ENCODE assay signal across 13 cellular contexts in the genomic region with DNA sequence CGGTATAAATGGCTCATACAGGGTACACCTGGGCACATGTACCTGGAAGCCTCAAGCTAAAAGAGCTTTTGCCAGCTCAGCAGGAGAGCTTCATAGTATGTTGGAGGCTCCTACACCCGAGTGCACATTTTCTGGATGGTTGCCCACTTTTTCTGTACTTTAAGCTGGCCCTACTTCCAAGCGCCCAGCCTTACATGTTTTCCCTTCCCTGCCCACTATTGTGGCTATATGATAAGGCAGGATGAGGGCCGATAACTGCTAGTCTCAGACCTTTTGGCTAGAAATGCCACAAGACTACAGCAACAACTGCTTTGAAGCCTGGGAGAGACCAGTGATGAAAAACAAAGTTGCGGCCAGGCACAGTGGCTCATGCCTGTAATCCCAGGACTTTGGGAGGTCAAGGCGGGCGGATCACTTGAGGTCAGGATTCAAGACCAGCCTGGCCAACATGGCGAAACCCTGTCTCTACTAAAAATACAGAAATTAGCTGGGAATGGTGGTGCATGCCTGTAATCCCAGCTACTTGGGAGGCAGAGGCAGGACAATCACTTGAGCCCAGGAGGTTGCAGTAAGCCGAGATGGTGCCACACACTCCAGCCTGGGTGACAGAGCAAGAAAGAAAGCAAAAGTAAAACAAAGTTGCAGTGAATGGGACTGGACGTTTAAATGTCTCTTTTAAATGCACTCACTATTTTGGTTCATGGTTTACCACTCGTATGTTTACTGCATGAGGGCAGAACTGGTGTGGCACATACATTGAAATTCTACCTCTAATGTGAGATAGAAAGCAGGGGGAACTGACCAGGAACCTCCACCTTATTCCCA. TPM values are rescaled to one million over a fixed set of nuclear protein-coding genes. Genes with fewer than 3 reads are reported as not detected.
DNase-seq lines count a peak whose midpoint lies in the region; ATAC-seq and TF ChIP-seq lines count a peak whose summit lies in the region.
"Had no signal": no experiment of that assay in that cellular context is flagged by ENCODE, and none has a peak within 500 bp of the region (broad histone marks: within the 10 kb centered on the region; RNA-seq: fewer than 3 reads in every experiment).

No MANE protein-coding gene starts in this region.

- DNase-seq in left cardiac atrium = peak; percentile 34
- DNase-seq in Right ventricle myocardium superior = no peak
- DNase-seq in amniotic epithelial cell (ENCODE audit: low read depth) = peak; percentile 84
- DNase-seq in left lobe of liver (ENCODE audit: low spot score) = no peak
- DNase-seq in thoracic aorta (ENCODE audit: low spot score) = no peak
- DNase-seq in hypothalamus (lab: John Stamatoyannopoulos, UW) = no peak
- DNase-seq in amniotic stem cell (lab: John Stamatoyannopoulos, UW) = no peak
- DNase-seq: activated CD4-positive, alpha-beta T cell treated with anti-CD3 and anti-CD28 coated beads, Interleukin-2, amount 50 U/mL, for 1 hour; NCI-H1417 treated with DMSO at 0.1 percent for 48 hours; NCI-H524 had no signal

- intact Hi-C loops in left cardiac atrium (cut with DNase I) (no loop called here), Right ventricle myocardium superior (cut with DNase I) (no loop called here)

- peak overlapping the region; percentile 18 to 48 for H3K27ac ChIP-seq in thoracic aorta

- H3K4me1 ChIP-seq in thoracic aorta (ENCODE audit: control insufficient read depth in 1 of 2, low read depth in 2 of 2) = peaks cover 6 to 32% of the 10 kb centered on the region in 2 donors

- H3K9me3 ChIP-seq in thoracic aorta = no peaks in the 10 kb centered on the region

- ATAC-seq in left cardiac atrium = no peak
- no peak for ATAC-seq in Right ventricle myocardium superior (ENCODE audit: poor library complexity)
- ATAC-seq in left lobe of liver = peak; percentile 28
- ATAC-seq in thoracic aorta (ENCODE audit: insufficient number of reproducible peaks, low FRiP score, low read depth) = no peak
- ATAC-seq in HG03045 (IDR thresholded peaks at IDR 0.05; ENCODE audit: unreplicated experiment) = no peak
- ATAC-seq: GM23338 had no signal

- H3K27me3 ChIP-seq in thoracic aorta (replicated peaks; ENCODE audit: insufficient read depth) = no peaks in the 10 kb centered on the region

- no peak overlapping the region for H3K4me3 ChIP-seq in thoracic aorta
- H3K4me3 ChIP-seq: GM23338 had no signal

- no peak for TF ChIP-seq CTCF in thoracic aorta (IDR thresholded peaks at IDR 0.05)

- no peaks in the 10 kb centered on the region for H3K36me3 ChIP-seq in thoracic aorta

RNA-seq across cellular contexts. Expression of gene MARCHF10, which starts 14.2 kb away (rescaled TPM):
- total RNA-seq in left cardiac atrium (not detected), Right ventricle myocardium superior (not detected), left lobe of liver (not detected), thoracic aorta (not detected)
- total RNA-seq: GM23338; T-helper 2 cell treated with Interferon-gamma antibody and Interleukin-4, amounts not matched to agents 100 ng/mL and 5 ng/mL, for 36 hours had no signal

Comparison
In these comparisons a context has a peak if more than half of its experiments do, and no peak if none do; other contexts are left out.
1. DNase-seq: peak in left cardiac atrium (single experiment) and amniotic epithelial cell (single experiment); none in Right ventricle myocardium superior (single experiment), left lobe of liver (single experiment), thoracic aorta (single experiment), hypothalamus (0 of 51) and amniotic stem cell (single experiment).